In genomic region chr3:110889376-110889699, GRCh38 we compare ENCODE assay signal across 5 cellular contexts.
DNase-seq lines count a peak whose midpoint lies in the region; ATAC-seq and TF ChIP-seq lines count a peak whose summit lies in the region.
"Not testable (repeated sequence)": the region's sequence is repeated elsewhere in the genome, so short reads cannot be mapped to it uniquely, and the experiment has no call there.

No MANE protein-coding gene starts in this region.

- H3K36me3 Mint-ChIP-seq in Caco-2 (ENCODE audit: insufficient read depth, unreplicated experiment); chondrocyte (ENCODE audit: low read depth): not testable (repeated sequence)
- H3K36me3 Mint-ChIP-seq in WTC11 (peaks cover 29% of the 10 kb centered on the region), nephron progenitor cell (ENCODE audit: low read depth) (peaks cover 50% of the 10 kb centered on the region)

- H3K27ac Mint-ChIP-seq in Caco-2 (ENCODE audit: unreplicated experiment) = peak overlapping the region; percentile 97
- not testable (repeated sequence) for H3K27ac Mint-ChIP-seq in WTC11
- peak overlapping the region; percentile 54 for H3K27ac Mint-ChIP-seq in chondrocyte (ENCODE audit: unreplicated experiment)
- H3K27ac Mint-ChIP-seq in nephron progenitor cell = peak overlapping the region; percentile 66

- ATAC-seq in WTC11 = not testable (repeated sequence)

- H3K27me3 Mint-ChIP-seq in Caco-2 (ENCODE audit: insufficient read depth, unreplicated experiment); chondrocyte (ENCODE audit: low read depth); nephron progenitor cell (ENCODE audit: low read depth, poor library complexity): not testable (repeated sequence)
- H3K27me3 Mint-ChIP-seq in WTC11 (ENCODE audit: low read depth) = peaks cover 11% of the 10 kb centered on the region

- H3K36me3 ChIP-seq in Caco-2 (ENCODE audit: control insufficient read depth, insufficient read depth, low read length) = not testable (repeated sequence)

- H3K9me3 Mint-ChIP-seq in Caco-2 (ENCODE audit: unreplicated experiment) (peaks cover 20% of the 10 kb centered on the region), WTC11 (peaks cover 24% of the 10 kb centered on the region), nephron progenitor cell (peaks cover 31% of the 10 kb centered on the region)
- not testable (repeated sequence) for H3K9me3 Mint-ChIP-seq in chondrocyte (ENCODE audit: low read depth)

- TF ChIP-seq CTCF in Caco-2 (IDR thresholded peaks at IDR 0.05; ENCODE audit: insufficient read depth in 1 of 2, low read depth in 1 of 2, low read length in 1 of 2, severe bottlenecking in 1 of 2, unreplicated experiment in 1 of 2); RWPE1 (conservative IDR thresholded peaks at IDR 0.05; ENCODE audit: low read depth); WTC11 (IDR thresholded peaks at IDR 0.05); chondrocyte (IDR thresholded peaks at IDR 0.05); nephron progenitor cell (IDR thresholded peaks at IDR 0.05): not testable (repeated sequence)

- not testable (repeated sequence) for H3K27me3 ChIP-seq in Caco-2 (replicated peaks; ENCODE audit: control insufficient read depth, insufficient read depth, low read length)

- H3K9me3 ChIP-seq in Caco-2 = not testable (repeated sequence)

- not testable (repeated sequence) for BruUV-seq in Caco-2 (replicated peaks; lab: Mats Ljungman, UMichigan)

- POLR2A ChIA-PET in Caco-2 (lab: Charles Lee) = interaction anchor here (0.7 kb wide), 1 partner anchor 52 kb away, joined by 4 read pairs; no protein-coding TSS in a partner anchor
- POLR2A ChIA-PET in RWPE1 (lab: Yijun Ruan, JAX; ENCODE audit: low non-redundant PET); WTC11 (lab: Charles Lee): not testable (repeated sequence)

- CTCF ChIA-PET in Caco-2 (lab: Charles Lee); RWPE1 (lab: Yijun Ruan, JAX); WTC11 (lab: Charles Lee): not testable (repeated sequence)

- H3K4me3 Mint-ChIP-seq in Caco-2 (ENCODE audit: unreplicated experiment) (peak overlapping the region; percentile 86), WTC11 (peak overlapping the region; percentile 84; the same call in 1 of the 2 replicates)
- not testable (repeated sequence) for H3K4me3 Mint-ChIP-seq in chondrocyte (ENCODE audit: unreplicated experiment); nephron progenitor cell

- not testable (repeated sequence) for H3K4me1 ChIP-seq in Caco-2

- H3K27ac ChIP-seq in RWPE1 = peak overlapping the region; percentile 74

- DNase-seq in Caco-2; RWPE1 (ENCODE audit: low spot score); WTC11 (ENCODE audit: low spot score); chondrocyte (ENCODE audit: low spot score): not testable (repeated sequence)
- peak; percentile 15 for DNase-seq in nephron progenitor cell

- intact Hi-C loops in Caco-2 (cut with micrococcal nuclease; ENCODE audit: unreplicated experiment) = not testable (repeated sequence)

- not testable (repeated sequence) for H3K4me3 ChIP-seq in Caco-2 (ENCODE audit: low read depth, low read length)

- not testable (repeated sequence) for H3K4me1 Mint-ChIP-seq in Caco-2 (ENCODE audit: low read depth, unreplicated experiment); WTC11; nephron progenitor cell
- H3K4me1 Mint-ChIP-seq in chondrocyte (ENCODE audit: low read depth) = peaks cover 20% of the 10 kb centered on the region
